In the genomic region with DNA sequence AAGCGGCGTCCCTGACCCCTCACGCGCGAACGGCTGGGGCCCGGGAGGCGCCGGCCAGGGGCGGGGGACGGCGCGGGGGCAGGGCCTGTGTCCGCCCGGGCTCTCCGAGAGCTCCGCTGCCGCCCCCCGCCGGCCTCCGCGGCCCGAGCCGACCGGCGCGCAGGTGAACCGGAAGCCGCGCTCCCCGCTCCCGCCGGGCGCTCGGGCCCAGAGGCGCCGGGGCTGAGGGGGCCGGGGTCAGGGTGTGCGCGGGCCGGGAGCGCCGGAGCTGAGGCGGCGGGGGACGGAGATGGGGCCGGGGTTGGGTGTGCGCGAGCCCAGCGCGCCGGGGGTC, we compare ENCODE assay signal across 8 cellular contexts. TPM values are rescaled to one million over a fixed set of nuclear protein-coding genes. Genes with fewer than 3 reads are reported as not detected.
DNase-seq lines count a peak whose midpoint lies in the region; ATAC-seq and TF ChIP-seq lines count a peak whose summit lies in the region.

No MANE protein-coding gene starts in this region.

- peak; percentile 15 for DNase-seq in activated CD4-positive, alpha-beta T cell treated with anti-CD3 and anti-CD28 coated beads, Interleukin-2, amount 10 ng/mL, durations not matched to agents 7 days and 5 days
- DNase-seq in activated CD4-positive, alpha-beta T cell treated with anti-CD3 and anti-CD28 coated beads, Interleukin-2, amount 50 U/mL, for 4 hours, result no peak
- DNase-seq in MM.1S, result peak; percentile 11
- no peak for DNase-seq in MCF 10A (ENCODE audit: unreplicated experiment)
- peak in 1 of 2 donors; percentile 56 for DNase-seq in left colon
- DNase-seq in kidney glomerular epithelial cell (lab: John Stamatoyannopoulos, UW), result no peak
- DNase-seq in LoVo (ENCODE audit: low spot score), result no peak

- H3K4me3 ChIP-seq in MM.1S (ENCODE audit: low read length) (peak overlapping the region; percentile 69), stomach smooth muscle (ENCODE audit: low read length in 2 of 2) (peak overlapping the region; percentile 44 to 75)

- no peaks in the 10 kb centered on the region for H3K9me3 ChIP-seq in MM.1S (replicated peaks; ENCODE audit: insufficient read depth, low read length)
- no peaks in the 10 kb centered on the region for H3K9me3 ChIP-seq in stomach smooth muscle (ENCODE audit: control insufficient read depth in 2 of 2, low read length in 2 of 2)

- H3K4me2 ChIP-seq in MM.1S (ENCODE audit: low read depth, low read length), result no peak overlapping the region; the same call in 1 of the 2 replicates

- H3F3A ChIP-seq in MM.1S (ENCODE audit: insufficient read depth, low read length), result peaks cover 10% of the 10 kb centered on the region; the same call in 1 of the 2 replicates

- H3K4me1 Mint-ChIP-seq in activated CD4-positive, alpha-beta T cell treated with anti-CD3 and anti-CD28 coated beads, Interleukin-2, amount 10 ng/mL, durations not matched to agents 7 days and 5 days, result peaks cover 29% of the 10 kb centered on the region
- H3K4me1 Mint-ChIP-seq in MCF 10A (ENCODE audit: insufficient read depth, unreplicated experiment), result peaks cover 36% of the 10 kb centered on the region

- H3K27ac Mint-ChIP-seq in activated CD4-positive, alpha-beta T cell treated with anti-CD3 and anti-CD28 coated beads, Interleukin-2, amount 10 ng/mL, durations not matched to agents 7 days and 5 days, result no peak overlapping the region
- H3K27ac Mint-ChIP-seq in MCF 10A (ENCODE audit: low read depth, unreplicated experiment), result peak overlapping the region; percentile 46

- no peaks in the 10 kb centered on the region for H4K20me1 ChIP-seq in MM.1S (ENCODE audit: insufficient read depth, low read length)

- H3K27me3 Mint-ChIP-seq in activated CD4-positive, alpha-beta T cell treated with anti-CD3 and anti-CD28 coated beads, Interleukin-2, amount 10 ng/mL, durations not matched to agents 7 days and 5 days, result peaks cover 18% of the 10 kb centered on the region
- H3K27me3 Mint-ChIP-seq in MCF 10A (ENCODE audit: insufficient read depth, unreplicated experiment), result no peaks in the 10 kb centered on the region

- H3K4me1 ChIP-seq in MM.1S (ENCODE audit: low read length), result no peaks in the 10 kb centered on the region
- peaks cover 4% of the 10 kb centered on the region for H3K4me1 ChIP-seq in stomach smooth muscle (ENCODE audit: control insufficient read depth, insufficient read depth, low read length)

- POLR2A ChIA-PET in activated CD4-positive, alpha-beta T cell treated with anti-CD3 and anti-CD28 coated beads, Interleukin-2, amount 10 ng/mL, durations not matched to agents 7 days and 5 days (lab: Charles Lee), result no interaction called here
- POLR2A ChIA-PET in MCF 10A (lab: Yijun Ruan, JAX), result interaction anchor here (0.8 to 3.2 kb wide), 13 partner anchors 9 to 397 kb away, joined by 3 to 25 read pairs (median 6); a partner anchor contains a TSS

- H3K9me3 Mint-ChIP-seq in activated CD4-positive, alpha-beta T cell treated with anti-CD3 and anti-CD28 coated beads, Interleukin-2, amount 10 ng/mL, durations not matched to agents 7 days and 5 days, result no peaks in the 10 kb centered on the region
- peaks cover 4% of the 10 kb centered on the region for H3K9me3 Mint-ChIP-seq in MCF 10A (ENCODE audit: unreplicated experiment)

- CTCF ChIA-PET in activated CD4-positive, alpha-beta T cell treated with anti-CD3 and anti-CD28 coated beads, Interleukin-2, amount 10 ng/mL, durations not matched to agents 7 days and 5 days (lab: Charles Lee), result interaction anchor here (1.4 to 1.6 kb wide), 2 partner anchors 9 to 26 kb away, joined by 3 to 4 read pairs; no protein-coding TSS in a partner anchor
- CTCF ChIA-PET in MCF 10A (lab: Yijun Ruan, JAX), result interaction anchor here (1.0 kb wide), 1 partner anchor 59 kb away, joined by 3 read pairs; no protein-coding TSS in a partner anchor

- peak overlapping the region; percentile 86 for H3K4me3 Mint-ChIP-seq in activated CD4-positive, alpha-beta T cell treated with anti-CD3 and anti-CD28 coated beads, Interleukin-2, amount 10 ng/mL, durations not matched to agents 7 days and 5 days
- peak overlapping the region; percentile 93 for H3K4me3 Mint-ChIP-seq in MCF 10A (ENCODE audit: unreplicated experiment)

- intact Hi-C loops in MCF 10A (cut with micrococcal nuclease), result loop anchor here (1.0 kb wide), 1 partner anchor 42 kb away; no protein-coding TSS in a partner anchor
- intact Hi-C loops in left colon (cut with DNase I, micrococcal nuclease), result no loop called here

- TF ChIP-seq CTCF in MM.1S (IDR thresholded peaks at IDR 0.05; ENCODE audit: low read length), result no peak
- no peak for TF ChIP-seq CTCF in MCF 10A (IDR thresholded peaks at IDR 0.05; ENCODE audit: unreplicated experiment)

- peak overlapping the region; percentile 45; the same call in 1 of the 2 replicates for H3K9ac ChIP-seq in MM.1S (ENCODE audit: low read length)
- H3K9ac ChIP-seq in stomach smooth muscle (ENCODE audit: low read length in 2 of 2), result no peak overlapping the region

- no TSS peak for BruUV-seq in MCF 10A (replicated peaks; lab: Mats Ljungman, UMichigan)

- H2AFZ ChIP-seq in MM.1S (ENCODE audit: low read length), result no peak overlapping the region

- no peak overlapping the region for H3K27ac ChIP-seq in MM.1S (ENCODE audit: low read length)
- no peak overlapping the region for H3K27ac ChIP-seq in stomach smooth muscle (ENCODE audit: low read length)

- peaks cover 44% of the 10 kb centered on the region for H3K79me2 ChIP-seq in MM.1S (ENCODE audit: low read length)

- peak; percentile 14 for ATAC-seq in left colon

- H3K36me3 ChIP-seq in MM.1S (replicated peaks; ENCODE audit: insufficient read depth, low read length), result no peaks in the 10 kb centered on the region
- H3K36me3 ChIP-seq in stomach smooth muscle (ENCODE audit: control insufficient read depth in 2 of 2, insufficient read depth in 2 of 2, low read length in 2 of 2), result no peaks in the 10 kb centered on the region

- H3K36me3 Mint-ChIP-seq in activated CD4-positive, alpha-beta T cell treated with anti-CD3 and anti-CD28 coated beads, Interleukin-2, amount 10 ng/mL, durations not matched to agents 7 days and 5 days (ENCODE audit: low read depth), result peaks cover 9% of the 10 kb centered on the region
- H3K36me3 Mint-ChIP-seq in MCF 10A (ENCODE audit: insufficient read depth, unreplicated experiment), result peaks cover 22% of the 10 kb centered on the region

- no peaks in the 10 kb centered on the region for H3K27me3 ChIP-seq in MM.1S (replicated peaks; ENCODE audit: insufficient read depth, low read length)
- no peaks in the 10 kb centered on the region for H3K27me3 ChIP-seq in stomach smooth muscle (ENCODE audit: control insufficient read depth in 1 of 2, insufficient read depth in 2 of 2, low read length in 2 of 2)

- H3K9me2 ChIP-seq in MM.1S (replicated peaks; ENCODE audit: insufficient read depth, low read length), result no peaks in the 10 kb centered on the region

RNA-seq across cellular contexts. Expression of a gene that starts 0.4 kb away (rescaled TPM):
- 10 to 100 TPM; 30.7 to 32.7 TPM for total RNA-seq in activated CD4-positive, alpha-beta T cell treated with anti-CD3 and anti-CD28 coated beads, Interleukin-2, amount 10 ng/mL, durations not matched to agents 7 days and 5 days
- 41.6 and 44.6 TPM in 2 replicates for total RNA-seq in MCF 10A (2022)
- total RNA-seq in left colon, result 10 to 100 TPM; 62.3 to 66.4 TPM

Comparison
In these comparisons a context has a peak if more than half of its experiments do, and no peak if none do; other contexts are left out.
1. DNase-seq: peak in activated CD4-positive, alpha-beta T cell treated with anti-CD3 and anti-CD28 coated beads, Interleukin-2, amount 10 ng/mL, durations not matched to agents 7 days and 5 days (single experiment) and MM.1S (single experiment); none in activated CD4-positive, alpha-beta T cell treated with anti-CD3 and anti-CD28 coated beads, Interleukin-2, amount 50 U/mL, for 4 hours (0 of 2), MCF 10A (single experiment), kidney glomerular epithelial cell (single experiment) and LoVo (single experiment).